Comparison of ENCODE assay signal across 11 cellular contexts in genomic region chr5:50709471-50709870, GRCh38. TPM values are rescaled to one million over a fixed set of nuclear protein-coding genes. Genes with fewer than 3 reads are reported as not detected.
DNase-seq lines count a peak whose midpoint lies in the region; ATAC-seq and TF ChIP-seq lines count a peak whose summit lies in the region.
"Had no signal": no experiment of that assay in that cellular context is flagged by ENCODE, and none has a peak within 500 bp of the region (broad histone marks: within the 10 kb centered on the region; RNA-seq: fewer than 3 reads in every experiment).

No MANE protein-coding gene starts in this region.

- H3K27me3 Mint-ChIP-seq in activated T-cell treated with anti-CD3 and anti-CD28 coated beads, Interleukin-2, amount 50 U/mL, for 72 hours (ENCODE audit: low read depth) = no peaks in the 10 kb centered on the region
- H3K27me3 Mint-ChIP-seq in stimulated activated memory B cell treated with anti-CD40 and anti-IgM and Interleukin-4, amounts not matched to agents 10 μg/mL and 1 μg/mL and 100 μg/mL, for 72 hours = no peaks in the 10 kb centered on the region

- no peak overlapping the region for H3K4me3 ChIP-seq in choroid plexus epithelial cell (ENCODE audit: low read depth, low read length)

- peaks cover 68% of the 10 kb centered on the region for H3K4me1 Mint-ChIP-seq in activated T-cell treated with anti-CD3 and anti-CD28 coated beads, Interleukin-2, amount 50 U/mL, for 72 hours (ENCODE audit: low read depth)
- H3K4me1 Mint-ChIP-seq in stimulated activated memory B cell treated with anti-CD40 and anti-IgM and Interleukin-4, amounts not matched to agents 10 μg/mL and 1 μg/mL and 100 μg/mL, for 72 hours = peaks cover 65% of the 10 kb centered on the region

- DNase-seq in activated T-cell treated with anti-CD3 and anti-CD28 coated beads, Interleukin-2, amount 50 U/mL, for 72 hours = no peak
- DNase-seq in activated T-cell treated with anti-CD3 and anti-CD28 coated beads, Interleukin-2, amount 50 U/mL, for 48 hours = no peak
- DNase-seq in OCI-M1 (lab: John Stamatoyannopoulos, UW) = peak; percentile 29
- peak; percentile 71 for DNase-seq in choroid plexus epithelial cell (ENCODE audit: low read depth)
- DNase-seq in H4 (ENCODE audit: low spot score) = no peak
- no peak for DNase-seq in iPS-NIHi11 (ENCODE audit: low spot score)
- DNase-seq: BE2C, left cardiac atrium, T1000 had no signal

- ATAC-seq in activated T-cell treated with anti-CD3 and anti-CD28 coated beads, Interleukin-2, amount 50 U/mL, for 72 hours (replicated peaks in 1 of 2) = no peak
- ATAC-seq in stimulated activated memory B cell treated with anti-CD40 and anti-IgM and Interleukin-4, amounts not matched to agents 10 μg/mL and 1 μg/mL and 100 μg/mL, for 72 hours = no peak
- no peak for ATAC-seq in GM21717 (IDR thresholded peaks at IDR 0.05; ENCODE audit: unreplicated experiment)

- H3K27ac Mint-ChIP-seq in activated T-cell treated with anti-CD3 and anti-CD28 coated beads, Interleukin-2, amount 50 U/mL, for 72 hours = peak overlapping the region; percentile 80
- peak overlapping the region; percentile 79 for H3K27ac Mint-ChIP-seq in stimulated activated memory B cell treated with anti-CD40 and anti-IgM and Interleukin-4, amounts not matched to agents 10 μg/mL and 1 μg/mL and 100 μg/mL, for 72 hours

- peak overlapping the region; percentile 31 to 79 for H3K4me3 Mint-ChIP-seq in activated T-cell treated with anti-CD3 and anti-CD28 coated beads, Interleukin-2, amount 50 U/mL, for 72 hours
- no peak overlapping the region for H3K4me3 Mint-ChIP-seq in stimulated activated memory B cell treated with anti-CD40 and anti-IgM and Interleukin-4, amounts not matched to agents 10 μg/mL and 1 μg/mL and 100 μg/mL, for 72 hours

- H3K9me3 Mint-ChIP-seq in activated T-cell treated with anti-CD3 and anti-CD28 coated beads, Interleukin-2, amount 50 U/mL, for 72 hours = no peaks in the 10 kb centered on the region
- no peaks in the 10 kb centered on the region for H3K9me3 Mint-ChIP-seq in stimulated activated memory B cell treated with anti-CD40 and anti-IgM and Interleukin-4, amounts not matched to agents 10 μg/mL and 1 μg/mL and 100 μg/mL, for 72 hours

- TF ChIP-seq CTCF in choroid plexus epithelial cell (conservative IDR thresholded peaks at IDR 0.05; ENCODE audit: low read depth, low read length) = no peak

- H3K36me3 Mint-ChIP-seq in activated T-cell treated with anti-CD3 and anti-CD28 coated beads, Interleukin-2, amount 50 U/mL, for 72 hours (ENCODE audit: insufficient read depth in 2 of 2) = peaks cover 0 to 2% of the 10 kb centered on the region in 2 donors
- peaks cover 2% of the 10 kb centered on the region for H3K36me3 Mint-ChIP-seq in stimulated activated memory B cell treated with anti-CD40 and anti-IgM and Interleukin-4, amounts not matched to agents 10 μg/mL and 1 μg/mL and 100 μg/mL, for 72 hours

RNA-seq across cellular contexts. Expression of gene PARP8, which starts 43.0 kb away (rescaled TPM):
- 10 to 100 TPM; 53.3 to 61.0 TPM for total RNA-seq in activated T-cell treated with anti-CD3 and anti-CD28 coated beads, Interleukin-2, amount 50 U/mL, for 72 hours
- total RNA-seq in H4 (2014; rRNA removed; shearing (Covaris generic)) = 5.7 and 12.8 TPM in 2 replicates

Comparison
In these comparisons a context has a peak if more than half of its experiments do, and no peak if none do; other contexts are left out.
1. DNase-seq: peak in OCI-M1 (single experiment) and choroid plexus epithelial cell (single experiment); none in activated T-cell treated with anti-CD3 and anti-CD28 coated beads, Interleukin-2, amount 50 U/mL, for 72 hours (0 of 2), activated T-cell treated with anti-CD3 and anti-CD28 coated beads, Interleukin-2, amount 50 U/mL, for 48 hours (0 of 2), H4 (single experiment) and iPS-NIHi11 (single experiment).